1 cellular context compared by ENCODE assay signal in genomic region chr2:30615926-30616325, GRCh38.
TF ChIP-seq lines count a peak whose summit lies in the region.

No MANE protein-coding gene starts in this region.

TF ChIP-seq in GM23338, 12 proteins besides CTCF, POLR2A, EP300 and RAD21 (continued from another document):
- TF ChIP-seq ZNF462 (CRISPR knock-in tag; IDR thresholded peaks at IDR 0.05) (no peak), JUNB (IDR thresholded peaks at IDR 0.05; ENCODE audit: unreplicated experiment) (no peak), ZNF331 (CRISPR knock-in tag; IDR thresholded peaks at IDR 0.05; ENCODE audit: low read depth) (no peak), STAT1 (IDR thresholded peaks at IDR 0.05; ENCODE audit: unreplicated experiment) (no peak)
